ENCODE assay signal across 19 cellular contexts in the genomic region with DNA sequence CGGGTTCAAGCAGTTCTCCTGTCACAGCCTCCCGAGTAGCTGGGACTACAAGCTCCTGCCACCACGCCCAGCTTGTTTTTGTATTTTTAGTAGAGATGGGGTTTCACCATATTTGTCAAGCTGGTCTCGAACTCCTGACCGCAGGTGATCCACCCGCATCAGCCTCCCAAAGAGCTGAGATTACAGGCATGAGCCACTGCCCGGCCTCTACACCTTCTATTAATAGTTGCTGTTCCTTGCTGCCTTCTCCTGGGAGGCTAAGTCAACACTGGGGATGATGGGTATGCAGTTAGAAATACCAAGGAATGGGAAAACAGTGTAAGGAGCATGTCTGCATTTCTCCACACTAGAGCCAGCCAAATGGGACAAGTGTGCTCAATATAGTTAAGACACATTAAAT.
DNase-seq lines count a peak whose midpoint lies in the region; ATAC-seq and TF ChIP-seq lines count a peak whose summit lies in the region.
"Had no signal": no experiment of that assay in that cellular context is flagged by ENCODE, and none has a peak within 500 bp of the region (broad histone marks: within the 10 kb centered on the region; RNA-seq: fewer than 3 reads in every experiment).

No MANE protein-coding gene starts in this region.

- H3K4me3 ChIP-seq in left lung (no peak overlapping the region), thoracic aorta (no peak overlapping the region), adrenal gland (no peak overlapping the region)
- H3K4me3 ChIP-seq: suprapubic skin had no signal

- TF ChIP-seq CTCF in left lung (IDR thresholded peaks at IDR 0.05) (no peak), thoracic aorta (IDR thresholded peaks at IDR 0.05) (no peak), adrenal gland (IDR thresholded peaks at IDR 0.05) (no peak)

- H3K27me3 ChIP-seq in left lung (no peaks in the 10 kb centered on the region), thoracic aorta (replicated peaks; ENCODE audit: insufficient read depth) (no peaks in the 10 kb centered on the region), adrenal gland (no peaks in the 10 kb centered on the region)
- H3K27me3 ChIP-seq: suprapubic skin had no signal

- 84 to 90% (median 87%) methylated on average over 7 of the region's 7 CpGs for WGBS in adrenal gland, 4 donors

- ATAC-seq in left lung (peak; percentile 12), thoracic aorta (ENCODE audit: insufficient number of reproducible peaks, low FRiP score, low read depth) (peak; percentile 58), HG02763 (IDR thresholded peaks at IDR 0.05; ENCODE audit: unreplicated experiment) (no peak)
- ATAC-seq: activated CD4-positive, CD25-positive, alpha-beta regulatory T cell treated with anti-CD3 and anti-CD28 coated beads, Interleukin-2, amount 50 U/mL, for 24 hours; activated CD8-positive, alpha-beta T cell treated with anti-CD3 and anti-CD28 coated beads for 36 hours; SK-N-SH treated with all-trans-retinoic acid at 6 μM for 48 hours had no signal

- H3K36me3 ChIP-seq in left lung, result peaks cover 0 to 6% of the 10 kb centered on the region in 2 donors
- H3K36me3 ChIP-seq in thoracic aorta, result peaks cover 35% of the 10 kb centered on the region
- no peaks in the 10 kb centered on the region for H3K36me3 ChIP-seq in adrenal gland (replicated peaks in 1 of 2)

- H3K27ac ChIP-seq in left lung (peak overlapping the region in 1 of 2 donors; percentile 38), thoracic aorta (peak overlapping the region; percentile 87 to 95), adrenal gland (peak overlapping the region in 2 of 5 donors; percentile 44 to 50)

- TF ChIP-seq POLR2A in adrenal gland (IDR thresholded peaks at IDR 0.05), result no peak

- H3K4me1 ChIP-seq in left lung, result peaks cover 12 to 19% of the 10 kb centered on the region in 2 donors
- H3K4me1 ChIP-seq in thoracic aorta (ENCODE audit: control insufficient read depth in 1 of 2, low read depth in 2 of 2), result peaks cover 66 to 100% of the 10 kb centered on the region in 2 donors
- H3K4me1 ChIP-seq in adrenal gland (replicated peaks in 1 of 2), result peaks cover 2 to 14% of the 10 kb centered on the region in 2 donors

- H3K9me3 ChIP-seq in left lung (no peaks in the 10 kb centered on the region), thoracic aorta (no peaks in the 10 kb centered on the region), adrenal gland (replicated peaks in 1 of 3) (no peaks in the 10 kb centered on the region)
- H3K9me3 ChIP-seq: suprapubic skin had no signal

- intact Hi-C loops in left lung (cut with DNase I), result no loop called here
- intact Hi-C loops in adrenal gland (cut with DNase I), result no loop called here

- peak; percentile 31 for DNase-seq in EH (ENCODE audit: low read depth)
- DNase-seq in astrocyte of the hippocampus (ENCODE audit: low read depth, low spot score), result peak; percentile 29
- no peak for DNase-seq in left lung
- no peak for DNase-seq in thoracic aorta (ENCODE audit: low spot score)
- DNase-seq in DMS53 treated with DMSO at 0.1 percent for 48 hours (lab: John Stamatoyannopoulos, UW; ENCODE audit: unreplicated experiment), result no peak
- DNase-seq in SKM-1 treated with dmso at 0.1 percent for 144 hours (lab: John Stamatoyannopoulos, UW; ENCODE audit: unreplicated experiment), result no peak
- DNase-seq in adrenal gland, result no peak
- DNase-seq: activated CD8-positive, alpha-beta T cell treated with anti-CD3 and anti-CD28 coated beads for 36 hours; activated naive CD4-positive, alpha-beta T cell treated with Interleukin-2 at 50 U/mL for 16 hours; CD8-positive, alpha-beta memory T cell; immature natural killer cell; NCI-H1930; RPMI8226; stimulated activated CD8-positive, alpha-beta memory T cell treated with anti-CD3 and anti-CD28 coated beads, Interleukin-4, amount 100 ng/mL, for 48 hours; T-helper 9 cell had no signal

Comparison
In these comparisons a context has a peak if more than half of its experiments do, and no peak if none do; other contexts are left out.
1. DNase-seq: peak in EH (single experiment) and astrocyte of the hippocampus (single experiment); none in left lung (0 of 2), thoracic aorta (single experiment), DMS53 treated with DMSO at 0.1 percent for 48 hours (single experiment), SKM-1 treated with dmso at 0.1 percent for 144 hours (single experiment) and adrenal gland (0 of 7).